ENCODE assay signal across 8 cellular contexts in genomic region chrX:103918584-103919335, GRCh38. TPM values are rescaled to one million over a fixed set of nuclear protein-coding genes. Genes with fewer than 3 reads are reported as not detected.
A peak's percentile ranks its signal among the peaks of the same experiment; 100 is the strongest.
DNase-seq lines count a peak whose midpoint lies in the region; ATAC-seq, FAIRE-seq and TF ChIP-seq lines count a peak whose summit lies in the region.

No MANE protein-coding gene starts in this region.

- peak overlapping the region; percentile 47 for H3K4me3 ChIP-seq in bronchial epithelial cell (ENCODE audit: low read depth, low read length)

- no peak for FAIRE-seq in bronchial epithelial cell (lab: Jason Lieb, UNC)

- intact Hi-C loops in Right ventricle myocardium inferior (cut with DNase I) (no loop called here), cardiac septum (cut with DNase I) (no loop called here)

- peak; percentile 90 for ATAC-seq in Right ventricle myocardium inferior
- peak; percentile 55 for ATAC-seq in HG02870 (IDR thresholded peaks at IDR 0.05; ENCODE audit: unreplicated experiment)

- peak; percentile 83 for DNase-seq in Right ventricle myocardium inferior (ENCODE audit: missing footprints)
- DNase-seq in cardiac septum (ENCODE audit: low spot score) = no peak
- peak; percentile 24 for DNase-seq in NCI-H1694 (lab: John Stamatoyannopoulos, UW)
- peak; percentile 64 for DNase-seq in UCSD-AML1 (lab: John Stamatoyannopoulos, UW; ENCODE audit: unreplicated experiment)
- DNase-seq in bronchial epithelial cell (ENCODE audit: low read depth) = peak; percentile 41
- peak; percentile 94 for DNase-seq in islet precursor cell
- peak; percentile 47 for DNase-seq in stimulated activated CD4-positive, alpha-beta T cell treated with anti-CD3 and anti-CD28 coated beads, Interleukin-12 subunit alpha, Interleukin-12 subunit beta, amount 100 ng/mL, for 4 hours

- no peaks in the 10 kb centered on the region for H3K36me3 ChIP-seq in bronchial epithelial cell (ENCODE audit: control insufficient read depth, insufficient read depth, low read length)

- TF ChIP-seq CTCF in bronchial epithelial cell (IDR thresholded peaks at IDR 0.05; ENCODE audit: insufficient read depth, low read length, severe bottlenecking) = no peak

- H3K27me3 ChIP-seq in bronchial epithelial cell (ENCODE audit: control insufficient read depth, insufficient read depth, low read length) = no peaks in the 10 kb centered on the region

RNA-seq across cellular contexts. Expression of gene TMSB15B, which starts 43.7 kb away (rescaled TPM):
- total RNA-seq in Right ventricle myocardium inferior (0.27 TPM), cardiac septum (1.3 TPM), bronchial epithelial cell (0.77 and 1.1 TPM in 2 replicates)
